Comparison of ENCODE assay signal across 10 cellular contexts in the genomic region with DNA sequence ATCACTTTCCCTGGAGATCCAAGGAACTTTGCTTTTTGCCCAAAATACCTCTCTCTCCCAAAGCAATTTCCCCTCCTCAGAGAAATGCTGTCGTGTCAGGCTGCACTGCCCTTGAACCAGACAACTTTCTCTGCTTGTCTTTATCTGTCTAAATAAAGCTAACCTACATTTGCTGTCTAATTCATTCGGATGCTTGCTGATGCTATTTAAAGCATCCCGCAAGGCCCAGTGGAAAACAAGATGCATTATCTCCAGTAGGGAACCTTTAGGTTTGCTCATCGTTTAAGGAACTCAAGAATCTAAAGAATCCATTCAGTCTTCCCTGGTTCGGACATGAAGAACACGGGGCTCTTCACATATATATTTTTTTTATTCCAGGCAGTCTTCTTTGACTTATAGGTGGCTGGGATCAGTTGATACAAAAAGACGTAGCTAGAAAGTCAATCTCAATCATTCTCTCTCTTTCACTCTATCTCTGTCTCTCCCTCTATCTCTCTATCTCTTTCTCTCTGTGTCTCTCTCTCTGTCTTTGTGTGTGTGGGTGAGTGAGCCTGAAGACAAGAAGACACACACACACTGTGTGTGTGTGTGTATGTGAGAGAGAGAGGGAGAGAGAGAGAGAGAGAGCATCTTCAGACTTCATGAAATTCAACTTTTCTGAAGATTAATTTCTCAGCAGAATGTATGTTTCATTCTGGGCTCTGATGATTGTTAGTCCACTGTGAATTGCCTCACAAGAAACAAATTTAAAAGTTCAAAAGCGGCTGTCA.
DNase-seq lines count a peak whose midpoint lies in the region; TF ChIP-seq lines count a peak whose summit lies in the region.
"Had no signal": no experiment of that assay in that cellular context is flagged by ENCODE, and none has a peak within 500 bp of the region (broad histone marks: within the 10 kb centered on the region; RNA-seq: fewer than 3 reads in every experiment).

No MANE protein-coding gene starts in this region.

- peaks cover 10% of the 10 kb centered on the region for H3K4me1 ChIP-seq in endocrine pancreas (ENCODE audit: control insufficient read depth, insufficient read depth, low read length)

- no peaks in the 10 kb centered on the region for H3K36me3 ChIP-seq in endocrine pancreas (ENCODE audit: control insufficient read depth, insufficient read depth, low read length)
- H3K36me3 ChIP-seq: tibial artery had no signal

- peaks cover 2% of the 10 kb centered on the region for H3K36me3 Mint-ChIP-seq in T-helper 1 cell treated with Interleukin-12 subunit alpha and Interleukin-12 subunit beta and Interleukin-4 antibody, amounts not matched to agents 30 μg/mL and 1 μg/mL, for 36 hours (ENCODE audit: low read depth)
- no peaks in the 10 kb centered on the region for H3K36me3 Mint-ChIP-seq in T-helper 2 cell treated with Interferon-gamma antibody and Interleukin-4, amounts not matched to agents 5 μg/mL and 100 μg/mL, for 36 hours (ENCODE audit: low read depth)

- no peak for DNase-seq in T-helper 1 cell
- DNase-seq in T-helper 2 cell treated with Interferon-gamma antibody and Interleukin-4, amounts not matched to agents 5 μg/mL and 100 μg/mL, for 36 hours (ENCODE audit: low spot score) = no peak
- DNase-seq in retinal pigment epithelial cell (ENCODE audit: low read depth) = no peak
- no peak for DNase-seq in NCI-H1417 treated with DMSO at 0.1 percent for 48 hours (lab: John Stamatoyannopoulos, UW)
- no peak for DNase-seq in KG1 (lab: John Stamatoyannopoulos, UW)
- DNase-seq in GM19240 (ENCODE audit: insufficient read length, low spot score) = no peak
- DNase-seq: Kasumi-1 had no signal

- no peaks in the 10 kb centered on the region for H3K27me3 ChIP-seq in endocrine pancreas (ENCODE audit: control insufficient read depth, insufficient read depth, low read length)
- H3K27me3 ChIP-seq: tibial artery had no signal

- TF ChIP-seq CTCF in retinal pigment epithelial cell (conservative IDR thresholded peaks at IDR 0.05; ENCODE audit: low read depth, low read length) = no peak

- H3K4me1 Mint-ChIP-seq in T-helper 1 cell treated with Interleukin-12 subunit alpha and Interleukin-12 subunit beta and Interleukin-4 antibody, amounts not matched to agents 30 μg/mL and 1 μg/mL, for 36 hours (ENCODE audit: low read depth) = peaks cover 48% of the 10 kb centered on the region
- peaks cover 56% of the 10 kb centered on the region for H3K4me1 Mint-ChIP-seq in T-helper 2 cell treated with Interferon-gamma antibody and Interleukin-4, amounts not matched to agents 5 μg/mL and 100 μg/mL, for 36 hours (ENCODE audit: low read depth)

- no peaks in the 10 kb centered on the region for H3K27me3 Mint-ChIP-seq in T-helper 1 cell treated with Interleukin-12 subunit alpha and Interleukin-12 subunit beta and Interleukin-4 antibody, amounts not matched to agents 30 μg/mL and 1 μg/mL, for 36 hours (ENCODE audit: low read depth)
- no peaks in the 10 kb centered on the region for H3K27me3 Mint-ChIP-seq in T-helper 2 cell treated with Interferon-gamma antibody and Interleukin-4, amounts not matched to agents 5 μg/mL and 100 μg/mL, for 36 hours (ENCODE audit: low read depth)

- H3K4me3 ChIP-seq in endocrine pancreas (ENCODE audit: control insufficient read depth, insufficient read depth, low read length) (peak overlapping the region; percentile 44), retinal pigment epithelial cell (ENCODE audit: low read length) (peak overlapping the region; percentile 31)
- H3K4me3 ChIP-seq: tibial artery had no signal

- no peaks in the 10 kb centered on the region for H3K9me3 Mint-ChIP-seq in T-helper 1 cell treated with Interleukin-12 subunit alpha and Interleukin-12 subunit beta and Interleukin-4 antibody, amounts not matched to agents 30 μg/mL and 1 μg/mL, for 36 hours
- no peaks in the 10 kb centered on the region for H3K9me3 Mint-ChIP-seq in T-helper 2 cell treated with Interferon-gamma antibody and Interleukin-4, amounts not matched to agents 5 μg/mL and 100 μg/mL, for 36 hours

- H3K27ac Mint-ChIP-seq in T-helper 1 cell treated with Interleukin-12 subunit alpha and Interleukin-12 subunit beta and Interleukin-4 antibody, amounts not matched to agents 30 μg/mL and 1 μg/mL, for 36 hours = peak overlapping the region; percentile 87
- peak overlapping the region; percentile 92 for H3K27ac Mint-ChIP-seq in T-helper 2 cell treated with Interferon-gamma antibody and Interleukin-4, amounts not matched to agents 5 μg/mL and 100 μg/mL, for 36 hours

- H3K9ac ChIP-seq in endocrine pancreas (ENCODE audit: control insufficient read depth, insufficient read depth, low read length) = peak overlapping the region; percentile 21

- H3K4me3 Mint-ChIP-seq in T-helper 1 cell treated with Interleukin-12 subunit alpha and Interleukin-12 subunit beta and Interleukin-4 antibody, amounts not matched to agents 30 μg/mL and 1 μg/mL, for 36 hours = no peak overlapping the region
- peak overlapping the region; percentile 61 for H3K4me3 Mint-ChIP-seq in T-helper 2 cell treated with Interferon-gamma antibody and Interleukin-4, amounts not matched to agents 5 μg/mL and 100 μg/mL, for 36 hours

- H3K9me3 ChIP-seq in endocrine pancreas (ENCODE audit: control insufficient read depth, low read length) = no peaks in the 10 kb centered on the region
- H3K9me3 ChIP-seq: tibial artery had no signal
